12 cellular contexts compared by ENCODE assay signal in genomic region chr9:15999422-16000339, GRCh38.
DNase-seq lines count a peak whose midpoint lies in the region; ATAC-seq and TF ChIP-seq lines count a peak whose summit lies in the region.
"Had no signal": no experiment of that assay in that cellular context is flagged by ENCODE, and none has a peak within 500 bp of the region (broad histone marks: within the 10 kb centered on the region; RNA-seq: fewer than 3 reads in every experiment).

No MANE protein-coding gene starts in this region.

- H3K4me1 ChIP-seq in PC-9 (replicated peaks; ENCODE audit: insufficient read depth) (peaks cover 19% of the 10 kb centered on the region), OCI-LY7 (ENCODE audit: insufficient read depth, low read length, poor library complexity, severe bottlenecking) (no peaks in the 10 kb centered on the region)
- H3K4me1 ChIP-seq: upper lobe of left lung had no signal

- H3K4me3 Mint-ChIP-seq in neural crest cell: no peak overlapping the region

- no peak for ATAC-seq in GM18907 (IDR thresholded peaks at IDR 0.05; ENCODE audit: unreplicated experiment)

- H3K36me3 ChIP-seq in PC-9 (ENCODE audit: low read depth) (no peaks in the 10 kb centered on the region), OCI-LY7 (ENCODE audit: insufficient read depth, low read length) (no peaks in the 10 kb centered on the region)
- H3K36me3 ChIP-seq: upper lobe of left lung had no signal

- peaks cover 7% of the 10 kb centered on the region for H3K36me3 Mint-ChIP-seq in neural crest cell (ENCODE audit: low read depth)

- CTCF ChIA-PET in PC-9 (lab: Charles Lee) (no interaction called here), OCI-LY7 (lab: Charles Lee; ENCODE audit: unreplicated experiment) (no interaction called here)

- intact Hi-C loops in PC-9 (cut with micrococcal nuclease; ENCODE audit: unreplicated experiment) (no loop called here), posterior vena cava (cut with DNase I) (no loop called here), OCI-LY7 (cut with micrococcal nuclease; ENCODE audit: unreplicated experiment) (no loop called here)

- H3K9me3 ChIP-seq in PC-9 (ENCODE audit: insufficient read depth, low read depth): no peaks in the 10 kb centered on the region; the same call in 1 of the 2 replicates
- H3K9me3 ChIP-seq in OCI-LY7 (ENCODE audit: low read length): no peaks in the 10 kb centered on the region
- H3K9me3 ChIP-seq: upper lobe of left lung had no signal

- H3K4me3 ChIP-seq in PC-9: no peak overlapping the region
- H3K4me3 ChIP-seq in epithelial cell of proximal tubule (ENCODE audit: low read depth, low read length): no peak overlapping the region
- no peak overlapping the region for H3K4me3 ChIP-seq in OCI-LY7 (ENCODE audit: low read depth, low read length, poor library complexity, severe bottlenecking)
- H3K4me3 ChIP-seq: upper lobe of left lung had no signal

- no peaks in the 10 kb centered on the region for H3K27me3 ChIP-seq in PC-9 (ENCODE audit: insufficient read depth, low read depth)
- H3K27me3 ChIP-seq: upper lobe of left lung had no signal

- H3F3A ChIP-seq in PC-9 (ENCODE audit: insufficient read depth, low read depth): no peaks in the 10 kb centered on the region; the same call in 1 of the 2 replicates

- H4K20me1 ChIP-seq in PC-9 (ENCODE audit: insufficient read depth) (no peaks in the 10 kb centered on the region), OCI-LY7 (ENCODE audit: insufficient read depth, low read length) (no peaks in the 10 kb centered on the region)

- BruUV-seq in PC-9 (replicated peaks; lab: Mats Ljungman, UMichigan) (no TSS peak), OCI-LY7 (replicated peaks; lab: Mats Ljungman, UMichigan) (no TSS peak)

- H2AFZ ChIP-seq in PC-9 (no peak overlapping the region), OCI-LY7 (ENCODE audit: low read length) (no peak overlapping the region)

- POLR2A ChIA-PET in PC-9 (lab: Charles Lee; ENCODE audit: unreplicated experiment): no interaction called here
- POLR2A ChIA-PET in OCI-LY7 (lab: Charles Lee): interaction anchor here (0.6 kb wide), 1 partner anchor 24 kb away, joined by 4 read pairs; no protein-coding TSS in a partner anchor

- peaks cover 4% of the 10 kb centered on the region for H3K4me1 Mint-ChIP-seq in neural crest cell

- H3K9me3 Mint-ChIP-seq in neural crest cell: peaks cover 12% of the 10 kb centered on the region

- H3K9me2 ChIP-seq in PC-9 (ENCODE audit: insufficient read depth) (no peaks in the 10 kb centered on the region), OCI-LY7 (ENCODE audit: insufficient read depth, low read length) (no peaks in the 10 kb centered on the region; the same call in 1 of the 2 replicates)

- peak overlapping the region; percentile 70 for H3K27ac Mint-ChIP-seq in neural crest cell (ENCODE audit: unreplicated experiment)

- H3K4me2 ChIP-seq in PC-9 (peak overlapping the region; percentile 38; the same call in 1 of the 2 replicates), OCI-LY7 (ENCODE audit: low read length) (no peak overlapping the region)

- H3K27me3 Mint-ChIP-seq in neural crest cell (ENCODE audit: low read depth): no peaks in the 10 kb centered on the region

- TF ChIP-seq CTCF in PC-9 (conservative IDR thresholded peaks at IDR 0.05) (no peak), epithelial cell of proximal tubule (conservative IDR thresholded peaks at IDR 0.05; ENCODE audit: low read depth, low read length) (no peak), neural crest cell (conservative IDR thresholded peaks at IDR 0.05) (no peak), OCI-LY7 (conservative IDR thresholded peaks at IDR 0.05; ENCODE audit: low read length) (no peak)

- H3K27ac ChIP-seq in PC-9: peak overlapping the region; percentile 66
- H3K27ac ChIP-seq in OCI-LY7 (ENCODE audit: low read depth, low read length, poor library complexity, severe bottlenecking): no peak overlapping the region
- H3K27ac ChIP-seq: upper lobe of left lung had no signal

- DNase-seq in COLO829 (ENCODE audit: low spot score): peak; percentile 57
- DNase-seq in PC-9: peak; percentile 28 to 60
- DNase-seq in epithelial cell of proximal tubule (ENCODE audit: low read depth): peak; percentile 54
- DNase-seq in neural crest cell (ENCODE audit: low read depth, low spot score): no peak
- no peak for DNase-seq in posterior vena cava (ENCODE audit: low spot score)
- no peak for DNase-seq in NCI-H524 treated with DMSO at 0.1 percent for 48 hours (lab: John Stamatoyannopoulos, UW)
- no peak for DNase-seq in OCI-LY7 (ENCODE audit: low spot score)
- DNase-seq: activated T-cell treated with anti-CD3 and anti-CD28 coated beads for 4 hours; effector memory CD4-positive, alpha-beta T cell; T-helper 2 cell; upper lobe of left lung had no signal

- H3K79me2 ChIP-seq in PC-9 (ENCODE audit: low read depth) (no peaks in the 10 kb centered on the region), OCI-LY7 (ENCODE audit: insufficient read depth, low read depth, low read length) (no peaks in the 10 kb centered on the region)

Comparison
In these comparisons a context has a peak if more than half of its experiments do, and no peak if none do; other contexts are left out.
1. DNase-seq: peak in COLO829 (single experiment), PC-9 (2 of 2) and epithelial cell of proximal tubule (single experiment); none in neural crest cell (single experiment), posterior vena cava (single experiment), NCI-H524 treated with DMSO at 0.1 percent for 48 hours (single experiment) and OCI-LY7 (single experiment).